In genomic region chr7:32999380-32999779, GRCh38 we compare ENCODE assay signal across 8 cellular contexts. TPM values are rescaled to one million over a fixed set of nuclear protein-coding genes. Genes with fewer than 3 reads are reported as not detected.
DNase-seq lines count a peak whose midpoint lies in the region; ATAC-seq and TF ChIP-seq lines count a peak whose summit lies in the region.
"Not testable (repeated sequence)": the region's sequence is repeated elsewhere in the genome, so short reads cannot be mapped to it uniquely, and the experiment has no call there.
"Had no signal": no experiment of that assay in that cellular context is flagged by ENCODE, and none has a peak within 500 bp of the region (broad histone marks: within the 10 kb centered on the region; RNA-seq: fewer than 3 reads in every experiment).

No MANE protein-coding gene starts in this region.

- not testable (repeated sequence) for H3K36me3 ChIP-seq in SJCRH30; mucosa of descending colon (ENCODE audit: low read depth)
- H3K36me3 ChIP-seq in spleen: peaks cover 0 to 16% (median 0%) of the 10 kb centered on the region in 6 donors

- intact Hi-C loops in left colon (cut with DNase I, micrococcal nuclease); mucosa of descending colon (cut with DNase I, micrococcal nuclease); spleen (cut with DNase I; ENCODE audit: low total_unique reads): not testable (repeated sequence)

- ATAC-seq in left colon: peak; percentile 53
- peak; percentile 42 for ATAC-seq in mucosa of descending colon

- H3K9me3 ChIP-seq in SJCRH30 (replicated peaks); mucosa of descending colon; spleen: not testable (repeated sequence)

- H3K27me3 ChIP-seq in SJCRH30: not testable (repeated sequence)
- peaks cover 0 to 10% (median 0%) of the 10 kb centered on the region in 7 donors for H3K27me3 ChIP-seq in spleen (replicated peaks in 1 of 7)

- peak overlapping the region; percentile 42 for H3K4me3 Mint-ChIP-seq in glutamatergic neuron (ENCODE audit: unreplicated experiment)
- H3K4me3 Mint-ChIP-seq in progenitor cell of endocrine pancreas (ENCODE audit: low read depth): not testable (repeated sequence)

- peaks cover 11% of the 10 kb centered on the region for H3K36me3 Mint-ChIP-seq in glutamatergic neuron (ENCODE audit: unreplicated experiment)
- not testable (repeated sequence) for H3K36me3 Mint-ChIP-seq in progenitor cell of endocrine pancreas (ENCODE audit: insufficient read depth)

- H3K27ac ChIP-seq in SJCRH30: peak overlapping the region; percentile 68; the same call in 1 of the 2 replicates
- H3K27ac ChIP-seq in spleen: peak overlapping the region in 6 of 8 donors; percentile 58 to 83 (median 63)

- H3K27ac Mint-ChIP-seq in glutamatergic neuron (ENCODE audit: unreplicated experiment): peak overlapping the region; percentile 94
- peak overlapping the region; percentile 89 for H3K27ac Mint-ChIP-seq in progenitor cell of endocrine pancreas

- H3K9me3 Mint-ChIP-seq in glutamatergic neuron (ENCODE audit: unreplicated experiment); progenitor cell of endocrine pancreas (ENCODE audit: low read depth): not testable (repeated sequence)

- H3K4me1 ChIP-seq in SJCRH30: not testable (repeated sequence)
- H3K4me1 ChIP-seq in mucosa of descending colon (ENCODE audit: low read depth) (peaks cover 12% of the 10 kb centered on the region), spleen (peaks cover 0 to 20% (median 6%) of the 10 kb centered on the region in 6 donors)

- not testable (repeated sequence) for H3K4me3 ChIP-seq in SJCRH30, mucosa of descending colon, spleen

- not testable (repeated sequence) for DNase-seq in SJCRH30; glutamatergic neuron; left colon; progenitor cell of endocrine pancreas (ENCODE audit: low spot score, unreplicated experiment); spleen
- peak; percentile 51 for DNase-seq in dermis blood vessel endothelial cell
- DNase-seq in mucosa of descending colon: peak in 1 of 3 donors; percentile 31

- H3K27me3 Mint-ChIP-seq in glutamatergic neuron (ENCODE audit: unreplicated experiment); progenitor cell of endocrine pancreas: not testable (repeated sequence)

- not testable (repeated sequence) for TF ChIP-seq POLR2A in spleen (IDR thresholded peaks at IDR 0.05)

- not testable (repeated sequence) for TF ChIP-seq CTCF in glutamatergic neuron (IDR thresholded peaks at IDR 0.05; ENCODE audit: partially characterized antibody, unreplicated experiment); mucosa of descending colon (IDR thresholded peaks at IDR 0.05); progenitor cell of endocrine pancreas (IDR thresholded peaks at IDR 0.05; ENCODE audit: unreplicated experiment); spleen (IDR thresholded peaks at IDR 0.05 in 8 of 11, conservative IDR thresholded peaks at IDR 0.05 in 3 of 11)

- WGBS in spleen, 5 donors: 45 to 54% (median 48%) methylated on average over 4 of the region's 4 CpGs

- H3K4me1 Mint-ChIP-seq in glutamatergic neuron (ENCODE audit: low read depth, unreplicated experiment) (peaks cover 20% of the 10 kb centered on the region), progenitor cell of endocrine pancreas (ENCODE audit: low read depth) (peaks cover 12% of the 10 kb centered on the region)

RNA-seq across cellular contexts. Expression of gene FKBP9, which starts 42.1 kb away (rescaled TPM):
- 61.8 and 73.5 TPM in 2 replicates for total RNA-seq in SJCRH30 (2014; rRNA removed; shearing (Covaris generic))
- total RNA-seq in dermis blood vessel endothelial cell: 168 and 179 TPM in 2 replicates
- 90.7 TPM for total RNA-seq in glutamatergic neuron (ENCODE audit: unreplicated experiment)
- total RNA-seq in left colon: 100 to 1,000 TPM in 1 of 2 donors, 10 to 100 TPM in 1; 89.5 to 136 TPM
- 10 to 100 TPM; 87.8 to 99.7 (median 98.8) TPM for total RNA-seq in mucosa of descending colon
- total RNA-seq in progenitor cell of endocrine pancreas: 86.4 and 90.7 TPM in 2 replicates
- total RNA-seq in spleen: 10 to 100 TPM; 46.5 to 83.1 (median 59.6) TPM
- 10 to 100 TPM in 1 of 3 donors, 1 to 10 TPM in 2; 3.7 to 12.5 (median 5.0) TPM for polyA plus RNA-seq in spleen
- total RNA-seq: CD4-positive, alpha-beta T cell had no signal
